23 cellular contexts compared by ENCODE assay signal in the genomic region with DNA sequence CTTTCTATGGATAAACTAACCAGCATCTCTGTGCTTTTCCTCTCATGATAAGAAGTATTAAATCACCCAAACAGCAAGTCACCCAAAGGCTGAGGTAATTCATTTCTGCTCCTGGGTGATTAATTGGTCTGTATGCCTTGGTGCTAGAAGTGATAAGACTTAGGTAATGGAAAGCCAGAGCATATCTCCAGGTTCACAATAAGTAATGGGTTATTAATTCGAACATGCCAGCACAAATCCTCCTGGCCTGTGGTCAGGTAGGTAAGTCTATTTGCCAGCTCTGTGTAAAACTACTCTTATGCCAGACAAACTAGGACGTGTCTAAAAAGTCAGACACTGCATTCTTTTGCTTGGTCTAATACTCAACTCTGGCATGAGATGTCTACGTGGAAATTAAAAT. TPM values are rescaled to one million over a fixed set of nuclear protein-coding genes. Genes with fewer than 3 reads are reported as not detected.
DNase-seq lines count a peak whose midpoint lies in the region; ATAC-seq, FAIRE-seq and TF ChIP-seq lines count a peak whose summit lies in the region.
"Had no signal": no experiment of that assay in that cellular context is flagged by ENCODE, and none has a peak within 500 bp of the region (broad histone marks: within the 10 kb centered on the region; RNA-seq: fewer than 3 reads in every experiment).

No MANE protein-coding gene starts in this region.

- peak overlapping the region; percentile 5 to 42 for H3K27ac ChIP-seq in breast epithelium
- peak overlapping the region; percentile 53 for H3K27ac ChIP-seq in keratinocyte (ENCODE audit: control insufficient read depth, insufficient read depth, low read length)
- peak overlapping the region in 3 of 5 donors; percentile 39 to 40 (median 40) for H3K27ac ChIP-seq in stomach
- H3K27ac ChIP-seq in colonic mucosa, result no peak overlapping the region
- H3K27ac ChIP-seq: GM23248 had no signal

- H3K36me3 Mint-ChIP-seq in MCF 10A (ENCODE audit: insufficient read depth, unreplicated experiment), result no peaks in the 10 kb centered on the region

- H3K27me3 Mint-ChIP-seq in MCF 10A (ENCODE audit: insufficient read depth, unreplicated experiment), result no peaks in the 10 kb centered on the region

- TF ChIP-seq EP300 in stomach (IDR thresholded peaks at IDR 0.05), result no peak

- H3K4me1 Mint-ChIP-seq in MCF 10A (ENCODE audit: insufficient read depth, unreplicated experiment), result peaks cover 14% of the 10 kb centered on the region

- H3K4me2 ChIP-seq in keratinocyte (ENCODE audit: control insufficient read depth, extremely low read depth, insufficient read depth, low read depth, low read length), result peak overlapping the region; percentile 63

- H3K4me1 ChIP-seq in breast epithelium (no peaks in the 10 kb centered on the region), keratinocyte (ENCODE audit: control insufficient read depth, extremely low read depth, insufficient read depth, low read length) (peaks cover 30% of the 10 kb centered on the region), stomach (peaks cover 0 to 34% (median 10%) of the 10 kb centered on the region in 4 donors), colonic mucosa (no peaks in the 10 kb centered on the region)

- no peaks in the 10 kb centered on the region for H4K20me1 ChIP-seq in keratinocyte (ENCODE audit: control insufficient read depth, extremely low read depth, insufficient read depth, low read length)

- H3K4me3 ChIP-seq in breast epithelium (no peak overlapping the region), bronchial epithelial cell (ENCODE audit: low read depth, low read length) (no peak overlapping the region), keratinocyte (ENCODE audit: control insufficient read depth in 2 of 3, extremely low read depth in 1 of 3, insufficient read depth in 2 of 3, low read depth in 1 of 3, low read length in 3 of 3) (no peak overlapping the region), stomach (no peak overlapping the region), colonic mucosa (no peak overlapping the region)
- H3K4me3 ChIP-seq: GM23248 had no signal

- TF ChIP-seq POLR2A in breast epithelium (IDR thresholded peaks at IDR 0.05), result no peak
- no peak for TF ChIP-seq POLR2A in stomach (IDR thresholded peaks at IDR 0.05)

- no peak overlapping the region for H3K27ac Mint-ChIP-seq in MCF 10A (ENCODE audit: low read depth, unreplicated experiment)
- H3K27ac Mint-ChIP-seq: CD4-positive, alpha-beta T cell had no signal

- peak overlapping the region; percentile 38 for H3K9ac ChIP-seq in keratinocyte (ENCODE audit: control insufficient read depth, extremely low read depth, insufficient read depth, low read length)
- no peak overlapping the region for H3K9ac ChIP-seq in colonic mucosa (ENCODE audit: low read depth in 2 of 2, low read length in 2 of 2)
- H3K9ac ChIP-seq: GM23248 had no signal

- no peak for TF ChIP-seq CTCF in breast epithelium (IDR thresholded peaks at IDR 0.05)
- TF ChIP-seq CTCF in MCF 10A (IDR thresholded peaks at IDR 0.05; ENCODE audit: unreplicated experiment), result no peak
- TF ChIP-seq CTCF in bronchial epithelial cell (IDR thresholded peaks at IDR 0.05; ENCODE audit: insufficient read depth, low read length, severe bottlenecking), result no peak
- no peak for TF ChIP-seq CTCF in keratinocyte (optimal IDR thresholded peaks at IDR 0.05 in 1 of 3, IDR thresholded peaks at IDR 0.05 in 1 of 3, conservative IDR thresholded peaks at IDR 0.05 in 1 of 3; ENCODE audit: extremely low read depth in 1 of 3, insufficient read depth in 2 of 3, low read length in 3 of 3)
- TF ChIP-seq CTCF in stomach (IDR thresholded peaks at IDR 0.05), result no peak
- TF ChIP-seq CTCF in colonic mucosa (IDR thresholded peaks at IDR 0.05), result no peak

- ATAC-seq in HG03469 (IDR thresholded peaks at IDR 0.05; ENCODE audit: unreplicated experiment) (no peak), GM21737 (IDR thresholded peaks at IDR 0.05; ENCODE audit: unreplicated experiment) (no peak)
- ATAC-seq: HCT116 had no signal

- H3K36me3 ChIP-seq in breast epithelium (no peaks in the 10 kb centered on the region), bronchial epithelial cell (ENCODE audit: control insufficient read depth, insufficient read depth, low read length) (no peaks in the 10 kb centered on the region), keratinocyte (ENCODE audit: control insufficient read depth in 2 of 2, extremely low read depth in 1 of 2, insufficient read depth in 2 of 2, low read length in 2 of 2) (no peaks in the 10 kb centered on the region), stomach (no peaks in the 10 kb centered on the region), colonic mucosa (no peaks in the 10 kb centered on the region)
- H3K36me3 ChIP-seq: BE2C had no signal

- dilution Hi-C loops in keratinocyte (cut with MboI; ENCODE audit: extremely low pct_ligation_motif_present, low sequenced_read_pairs), result no loop called here

- H2AFZ ChIP-seq in keratinocyte (ENCODE audit: control insufficient read depth, low read length), result peak overlapping the region; percentile 14
- H2AFZ ChIP-seq: GM23248 had no signal

- H3K27me3 ChIP-seq in breast epithelium (no peaks in the 10 kb centered on the region), bronchial epithelial cell (ENCODE audit: control insufficient read depth, insufficient read depth, low read length) (no peaks in the 10 kb centered on the region), keratinocyte (ENCODE audit: control insufficient read depth, extremely low read depth, insufficient read depth, low read length) (no peaks in the 10 kb centered on the region), stomach (no peaks in the 10 kb centered on the region), colonic mucosa (no peaks in the 10 kb centered on the region)
- H3K27me3 ChIP-seq: BE2C had no signal

- BruUV-seq in MCF 10A (replicated peaks; lab: Mats Ljungman, UMichigan), result no TSS peak

- no peaks in the 10 kb centered on the region for H3K9me1 ChIP-seq in keratinocyte (ENCODE audit: control insufficient read depth, extremely low read depth, insufficient read depth, low read length)

- 23 to 56% (median 43%) methylated on average over 3 of the region's 3 CpGs for WGBS in stomach, 5 donors

- POLR2A ChIA-PET in MCF 10A (lab: Yijun Ruan, JAX), result interaction anchor here (0.6 to 1.1 kb wide), 3 partner anchors 9 to 821 kb away, joined by 3 to 4 read pairs (median 3); partner anchors contain the start of gene ENC1

- no peaks in the 10 kb centered on the region for H3K79me2 ChIP-seq in keratinocyte (ENCODE audit: control insufficient read depth, insufficient read depth, low read length)

- H3K9me3 Mint-ChIP-seq in MCF 10A (ENCODE audit: unreplicated experiment), result no peaks in the 10 kb centered on the region
- H3K9me3 Mint-ChIP-seq: CD4-positive, alpha-beta T cell had no signal

- peak; percentile 86 for FAIRE-seq in bronchial epithelial cell (lab: Jason Lieb, UNC)
- FAIRE-seq in keratinocyte (lab: Jason Lieb, UNC), result peak; percentile 98
- FAIRE-seq: D721Med, G401.6 had no signal

- no peak overlapping the region for H3K4me3 Mint-ChIP-seq in MCF 10A (ENCODE audit: unreplicated experiment)
- H3K4me3 Mint-ChIP-seq: CD4-positive, alpha-beta T cell had no signal

- DNase-seq in breast epithelium (ENCODE audit: low spot score in 2 of 2) (no peak), MCF 10A (ENCODE audit: unreplicated experiment) (no peak), bronchial epithelial cell (ENCODE audit: low read depth) (peak; percentile 99), keratinocyte (ENCODE audit: low read depth, low spot score) (no peak), stomach (peak; percentile 39), colonic mucosa (no peak)
- DNase-seq: 8988T; BE2C; CD4-positive, alpha-beta T cell; DND-41; GM23248; IMR-90; Kasumi-1; NCI-H1105; NCI-H1694 treated with DMSO at 0.1 percent for 48 hours; NCI-H2107; NCI-H345; NCI-H526 had no signal

- intact Hi-C loops in breast epithelium (cut with DNase I; ENCODE audit: low total_unique reads) (no loop called here), MCF 10A (cut with micrococcal nuclease) (no loop called here), stomach (cut with DNase I; ENCODE audit: low total_unique reads) (no loop called here), colonic mucosa (cut with DNase I) (no loop called here)

- CTCF ChIA-PET in MCF 10A (lab: Yijun Ruan, JAX), result interaction anchor here (0.6 to 1.5 kb wide), 4 partner anchors 11 to 750 kb away, joined by 3 to 4 read pairs (median 4); no protein-coding TSS in a partner anchor

- H3K9me3 ChIP-seq in breast epithelium (no peaks in the 10 kb centered on the region), keratinocyte (ENCODE audit: control insufficient read depth, low read depth, low read length) (no peaks in the 10 kb centered on the region), stomach (no peaks in the 10 kb centered on the region), colonic mucosa (no peaks in the 10 kb centered on the region)
- H3K9me3 ChIP-seq: BE2C had no signal

RNA-seq across cellular contexts. Expression of gene ENC1, which starts 11.2 kb away (rescaled TPM):
- total RNA-seq in breast epithelium (10 to 100 TPM in 2 of 3 donors, 1 to 10 TPM in 1; 8.3 to 16.7 (median 13.8) TPM), MCF 10A (2022) (10.7 and 12.9 TPM in 2 replicates), bronchial epithelial cell (3.5 and 3.9 TPM in 2 replicates), stomach (100 to 1,000 TPM in 1 of 5 donors, 10 to 100 TPM in 2, 1 to 10 TPM in 2; 3.5 to 136 (median 57.5) TPM), colonic mucosa (10 to 100 TPM; 18.9 to 26.6 TPM)
- polyA plus RNA-seq in keratinocyte (67.2 to 97.9 TPM (median 68.1 TPM) in 3 replicates), stomach (10 to 100 TPM in 1 of 3 donors, 1 to 10 TPM in 2; 6.4 to 18.0 (median 7.7) TPM)
- 16.4 TPM for polyA plus RNA-seq in keratinocyte (2011; ENCODE audit: low read depth)
- 33.7 and 55.3 TPM in 2 replicates for polyA plus RNA-seq in keratinocyte (2011; cell fraction: cytosol; rRNA removed)
- polyA plus RNA-seq in keratinocyte (2011; cell fraction: nucleus; rRNA removed), result 212 and 220 TPM in 2 replicates
- polyA plus RNA-seq in keratinocyte (2012; ENCODE audit: low replicate concordance), result 14.4 and 79.4 TPM in 2 replicates
- polyA minus RNA-seq in keratinocyte, result 135 to 276 TPM (median 155 TPM) in 3 replicates
- 130 TPM for polyA minus RNA-seq in keratinocyte (2011; cell fraction: cytosol; rRNA and poly(A)+ RNA removed)
- polyA minus RNA-seq in keratinocyte (2011; cell fraction: nucleus; rRNA and poly(A)+ RNA removed), result 202 and 246 TPM in 2 replicates

RNA-seq across cellular contexts. Expression of gene HEXB, which starts 33.3 kb away (rescaled TPM):
- total RNA-seq in breast epithelium (100 to 1,000 TPM; 123 to 218 (median 145) TPM), MCF 10A (2022) (82.8 and 93.7 TPM in 2 replicates), bronchial epithelial cell (220 and 264 TPM in 2 replicates), stomach (100 to 1,000 TPM in 2 of 5 donors, 10 to 100 TPM in 3; 25.7 to 664 (median 94.0) TPM), colonic mucosa (100 to 1,000 TPM; 173 to 197 TPM)
- polyA plus RNA-seq in keratinocyte (103 to 192 TPM (median 134 TPM) in 3 replicates), stomach (10 to 100 TPM; 43.7 to 86.9 (median 69.3) TPM)
- polyA plus RNA-seq in keratinocyte (2011; ENCODE audit: low read depth), result 136 TPM
- 96.6 and 128 TPM in 2 replicates for polyA plus RNA-seq in keratinocyte (2011; cell fraction: cytosol; rRNA removed)
- 131 and 237 TPM in 2 replicates for polyA plus RNA-seq in keratinocyte (2011; cell fraction: nucleus; rRNA removed)
- polyA plus RNA-seq in keratinocyte (2012; ENCODE audit: low replicate concordance), result 126 and 174 TPM in 2 replicates
- polyA minus RNA-seq in keratinocyte, result 45.0 to 130 TPM (median 57.6 TPM) in 3 replicates
- polyA minus RNA-seq in keratinocyte (2011; cell fraction: cytosol; rRNA and poly(A)+ RNA removed), result 95.0 TPM
- 62.1 and 74.8 TPM in 2 replicates for polyA minus RNA-seq in keratinocyte (2011; cell fraction: nucleus; rRNA and poly(A)+ RNA removed)

Comparison
In these comparisons a context has a peak if more than half of its experiments do, and no peak if none do; other contexts are left out.
1. DNase-seq: peak in bronchial epithelial cell (single experiment) and stomach (single experiment); none in breast epithelium (0 of 2), MCF 10A (single experiment), keratinocyte (single experiment) and colonic mucosa (single experiment).